In genomic region chr2:137838255-137839092, GRCh38 we compare ENCODE assay signal across 1 cellular context.
TF ChIP-seq lines count a peak whose summit lies in the region.

No MANE protein-coding gene starts in this region.

TF ChIP-seq in HepG2, 621 proteins besides CTCF, POLR2A, EP300 and RAD21 (continued from another document):
- no peak for TF ChIP-seq ESRRA (CRISPR knock-in tag; IDR thresholded peaks at IDR 0.05; ENCODE audit: low read depth)
- no peak for TF ChIP-seq TRIM22 (IDR thresholded peaks at IDR 0.05)
